1 cellular context compared by ENCODE assay signal in genomic region chr14:57413849-57414248, GRCh38.
TF ChIP-seq lines count a peak whose summit lies in the region.

No MANE protein-coding gene starts in this region.

TF ChIP-seq in K562, 482 proteins besides CTCF, POLR2A, EP300 and RAD21 (continued from another document):
- TF ChIP-seq CBFA2T2 (conservative IDR thresholded peaks at IDR 0.05) (peak; percentile 81), RCOR1 (IDR thresholded peaks at IDR 0.05; ENCODE audit: borderline replicate concordance in 1 of 2, low read depth in 2 of 2, low read length in 2 of 2) (peak in 1 of 2 experiments; percentile 91; a peak in 2 of 4 replicates), TEAD4 (IDR thresholded peaks at IDR 0.05; ENCODE audit: low read length) (peak; percentile 83), TEAD4 (CRISPR knock-in tag; IDR thresholded peaks at IDR 0.05; ENCODE audit: borderline replicate concordance) (no peak), FOXA1 (IDR thresholded peaks at IDR 0.05; ENCODE audit: borderline replicate concordance) (no peak), HMG20B (CRISPR knock-in tag; IDR thresholded peaks at IDR 0.05) (no peak), CBFA2T3 (IDR thresholded peaks at IDR 0.05) (peak; percentile 90), ETV1 (tag; conservative IDR thresholded peaks at IDR 0.05; ENCODE audit: low read depth) (0 out of 2 replicates have a peak, but pooled peaks have one; percentile 52)
